Comparison of ENCODE assay signal across 8 cellular contexts in genomic region chr10:133394064-133394663, GRCh38. TPM values are rescaled to one million over a fixed set of nuclear protein-coding genes. Genes with fewer than 3 reads are reported as not detected.
DNase-seq lines count a peak whose midpoint lies in the region; ATAC-seq and TF ChIP-seq lines count a peak whose summit lies in the region.

A gene with protein sequence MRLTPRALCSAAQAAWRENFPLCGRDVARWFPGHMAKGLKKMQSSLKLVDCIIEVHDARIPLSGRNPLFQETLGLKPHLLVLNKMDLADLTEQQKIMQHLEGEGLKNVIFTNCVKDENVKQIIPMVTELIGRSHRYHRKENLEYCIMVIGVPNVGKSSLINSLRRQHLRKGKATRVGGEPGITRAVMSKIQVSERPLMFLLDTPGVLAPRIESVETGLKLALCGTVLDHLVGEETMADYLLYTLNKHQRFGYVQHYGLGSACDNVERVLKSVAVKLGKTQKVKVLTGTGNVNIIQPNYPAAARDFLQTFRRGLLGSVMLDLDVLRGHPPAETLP (plus strand): TSS chr10:133394157. CDS start chr10:133394221, 64 bp downstream.

- peak within 1 kb of the TSS; percentile 89 to 93 (median 90) for H3K27ac Mint-ChIP-seq in nephron

- peaks cover 11% of the 10 kb centered on the region for H3K4me1 ChIP-seq in stomach smooth muscle (ENCODE audit: control insufficient read depth, insufficient read depth, low read length)

- H3K36me3 Mint-ChIP-seq in nephron (ENCODE audit: low read depth), result peaks cover 33% of the 10 kb centered on the region

- H3K9me3 ChIP-seq in stomach smooth muscle (ENCODE audit: control insufficient read depth in 2 of 2, low read length in 2 of 2), result no peaks in the 10 kb centered on the region

- DNase-seq in Daoy (ENCODE audit: low read depth), result peak; percentile 92
- DNase-seq in KBM-7, result peak; percentile 93
- peak; percentile 86 for DNase-seq in RPMI8226
- peak; percentile 98 for DNase-seq in activated effector memory CD4-positive, alpha-beta T cell treated with anti-CD3 and anti-CD28 coated beads, Interleukin-2, amount 50 U/mL, for 16 hours
- DNase-seq in fibroblast of the aortic adventitia (ENCODE audit: low read depth), result peak; percentile 89

- H3K9ac ChIP-seq in stomach smooth muscle (ENCODE audit: low read length in 2 of 2), result peak within 1 kb of the TSS; percentile 89 to 97

- H3K27me3 ChIP-seq in stomach smooth muscle (ENCODE audit: control insufficient read depth in 1 of 2, insufficient read depth in 2 of 2, low read length in 2 of 2), result no peaks in the 10 kb centered on the region

- peak; percentile 66 for ATAC-seq in GM21723 (IDR thresholded peaks at IDR 0.05; ENCODE audit: unreplicated experiment)

- H3K27me3 Mint-ChIP-seq in nephron (ENCODE audit: low read depth), result no peaks in the 10 kb centered on the region

- H3K4me3 Mint-ChIP-seq in nephron, result peak within 1 kb of the TSS; percentile 98 to 99 (median 98)

- in situ Hi-C loops in KBM-7 (cut with MboI; ENCODE audit: low pct_unique_long_range_greater_than_20kb, low sequenced_read_pairs), result no loop called here

- H3K36me3 ChIP-seq in stomach smooth muscle (ENCODE audit: control insufficient read depth in 2 of 2, insufficient read depth in 2 of 2, low read length in 2 of 2), result peaks cover 5 to 21% of the 10 kb centered on the region in 2 donors

- peak within 1 kb of the TSS; percentile 41 for H3K27ac ChIP-seq in stomach smooth muscle (ENCODE audit: low read length)

- H3K4me1 Mint-ChIP-seq in nephron, result peaks cover 5% of the 10 kb centered on the region

- H3K9me3 Mint-ChIP-seq in nephron, result no peaks in the 10 kb centered on the region

- TF ChIP-seq CTCF in fibroblast of the aortic adventitia (IDR thresholded peaks at IDR 0.05; ENCODE audit: insufficient read depth, low read length) (peak; percentile 6), nephron (IDR thresholded peaks at IDR 0.05; ENCODE audit: unreplicated experiment in 3 of 3) (peak in 1 of 3 experiments; percentile 27)

- peak within 1 kb of the TSS; percentile 90 for H3K4me3 ChIP-seq in fibroblast of the aortic adventitia (ENCODE audit: low read depth, low read length)
- peak within 1 kb of the TSS; percentile 89 to 97 for H3K4me3 ChIP-seq in stomach smooth muscle (ENCODE audit: low read length in 2 of 2)

RNA-seq across cellular contexts. Expression of the gene that starts here (rescaled TPM):
- 35.8 and 51.0 TPM in 2 replicates for total RNA-seq in Daoy (2014; rRNA removed; shearing (Covaris generic))
- total RNA-seq in fibroblast of the aortic adventitia (ENCODE audit: low replicate concordance), result 19.0 and 25.4 TPM in 2 replicates

Comparison
In these comparisons a context has a peak if more than half of its experiments do, and no peak if none do; other contexts are left out.
1. Peak in every context shown above with its lines: DNase-seq, ATAC-seq, H3K4me3 ChIP-seq and H3K27ac ChIP-seq.